Comparison of ENCODE assay signal across 8 cellular contexts in the genomic region with DNA sequence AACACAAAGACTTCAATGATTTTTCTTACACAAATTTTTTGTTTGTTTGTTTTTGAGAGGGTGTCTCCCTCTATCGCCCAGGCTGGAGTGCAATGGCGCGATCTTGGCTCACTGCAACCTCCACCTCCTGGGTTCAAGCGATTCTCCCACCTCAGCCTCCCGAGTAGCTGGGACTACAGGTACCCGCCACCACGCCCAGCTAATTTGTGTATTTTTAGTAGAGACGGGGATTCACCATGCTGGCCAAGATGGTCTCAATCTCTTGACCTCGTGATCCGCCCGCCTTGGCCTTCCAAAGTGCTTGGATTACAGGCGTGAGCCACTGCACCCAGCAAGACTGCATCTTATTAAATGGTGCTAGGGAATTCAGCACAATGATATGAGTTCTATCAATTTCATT. TPM values are rescaled to one million over a fixed set of nuclear protein-coding genes. Genes with fewer than 3 reads are reported as not detected.
DNase-seq lines count a peak whose midpoint lies in the region; ATAC-seq, FAIRE-seq and TF ChIP-seq lines count a peak whose summit lies in the region.
"Not testable (repeated sequence)": the region's sequence is repeated elsewhere in the genome, so short reads cannot be mapped to it uniquely, and the experiment has no call there.

No MANE protein-coding gene starts in this region.

- H2AFZ ChIP-seq in MM.1S (ENCODE audit: low read length); K562 (ENCODE audit: low read depth, low read length); hepatocyte; neural cell (ENCODE audit: low read depth, low read length): not testable (repeated sequence)

- not testable (repeated sequence) for H3K9me3 ChIP-seq in CD8-positive, alpha-beta memory T cell (ENCODE audit: low read length); MM.1S (replicated peaks; ENCODE audit: insufficient read depth, low read length); T-helper 17 cell (ENCODE audit: control insufficient read depth, low read length, poor library complexity, severe bottlenecking); K562 (replicated peaks; ENCODE audit: control insufficient read depth, insufficient read depth, low read depth, low read length); hepatocyte (ENCODE audit: low read depth); neural cell (ENCODE audit: low read length); thyroid gland

- BruUV-seq in K562 (replicated peaks; lab: Mats Ljungman, UMichigan): not testable (repeated sequence)

- not testable (repeated sequence) for TF ChIP-seq CTCF in MM.1S (IDR thresholded peaks at IDR 0.05; ENCODE audit: low read length); K562 (IDR thresholded peaks at IDR 0.05 in 2 of 3, conservative IDR thresholded peaks at IDR 0.05 in 1 of 3; ENCODE audit: insufficient read depth in 2 of 3, low read depth in 1 of 3, low read length in 3 of 3); hepatocyte (IDR thresholded peaks at IDR 0.05; ENCODE audit: poor library complexity); neural cell (IDR thresholded peaks at IDR 0.05; ENCODE audit: poor library complexity, severe bottlenecking); thyroid gland (IDR thresholded peaks at IDR 0.05)

- H3K4me1 ChIP-seq in CD8-positive, alpha-beta memory T cell (ENCODE audit: insufficient read depth, low read length): peaks cover 42% of the 10 kb centered on the region
- H3K4me1 ChIP-seq in MM.1S (ENCODE audit: low read length): peaks cover 28% of the 10 kb centered on the region
- H3K4me1 ChIP-seq in K562 (replicated peaks in 1 of 2; ENCODE audit: control insufficient read depth in 2 of 2, insufficient read depth in 2 of 2, low read length in 2 of 2): peaks cover 3 to 23% of the 10 kb centered on the region in 2 experiments; a peak in 3 of 5 replicates
- not testable (repeated sequence) for H3K4me1 ChIP-seq in hepatocyte (ENCODE audit: insufficient read depth)
- H3K4me1 ChIP-seq in thyroid gland: peaks cover 26 to 32% of the 10 kb centered on the region in 2 donors

- TF ChIP-seq POLR2A in K562 (conservative IDR thresholded peaks at IDR 0.05); thyroid gland (IDR thresholded peaks at IDR 0.05): not testable (repeated sequence)

- not testable (repeated sequence) for DNase-seq in CD8-positive, alpha-beta memory T cell; MM.1S; T-helper 17 cell; activated T-cell treated with anti-CD3 and anti-CD28 coated beads, Interleukin-2, amount 50 U/mL, for 4 hours; K562 (ENCODE audit: extremely low read depth in 1 of 4, low spot score in 3 of 4); hepatocyte (ENCODE audit: low spot score); thyroid gland

- in situ Hi-C loops in K562 (cut with MboI): loop anchor here (10.0 kb wide), 1 partner anchor 138 kb away; no protein-coding TSS in a partner anchor

- not testable (repeated sequence) for H3K9me3 Mint-ChIP-seq in CD8-positive, alpha-beta memory T cell; activated T-cell treated with anti-CD3 and anti-CD28 coated beads, Interleukin-2, amount 50 U/mL, for 4 hours

- TF ChIP-seq RAD21 in K562 (CRISPR knock-in tag; conservative IDR thresholded peaks at IDR 0.05 in 1 of 2, IDR thresholded peaks at IDR 0.05 in 1 of 2); neural cell (conservative IDR thresholded peaks at IDR 0.05): not testable (repeated sequence)

- H3K4me3 ChIP-seq in CD8-positive, alpha-beta memory T cell (ENCODE audit: low read length); MM.1S (ENCODE audit: low read length); K562; hepatocyte; thyroid gland (replicated peaks in 1 of 3): not testable (repeated sequence)
- H3K4me3 ChIP-seq in neural cell (ENCODE audit: low read length): peak overlapping the region; percentile 80

- peak overlapping the region; percentile 71; the same call in 1 of the 2 replicates for H3K4me2 ChIP-seq in MM.1S (ENCODE audit: low read depth, low read length)
- peak overlapping the region; percentile 94 for H3K4me2 ChIP-seq in K562 (ENCODE audit: insufficient read depth, low read length)
- peak overlapping the region; percentile 79 for H3K4me2 ChIP-seq in hepatocyte
- H3K4me2 ChIP-seq in neural cell (ENCODE audit: low read length): not testable (repeated sequence)

- H3K79me2 ChIP-seq in MM.1S (ENCODE audit: low read length) (peaks cover 85% of the 10 kb centered on the region), K562 (ENCODE audit: control insufficient read depth, insufficient read depth, low read length) (peaks cover 88% of the 10 kb centered on the region), hepatocyte (peaks cover 86% of the 10 kb centered on the region), neural cell (replicated peaks; ENCODE audit: insufficient read depth, low read length) (peaks cover 66% of the 10 kb centered on the region)

- H3K27me3 Mint-ChIP-seq in CD8-positive, alpha-beta memory T cell; T-helper 17 cell; activated T-cell treated with anti-CD3 and anti-CD28 coated beads, Interleukin-2, amount 50 U/mL, for 4 hours (ENCODE audit: low read depth): not testable (repeated sequence)

- not testable (repeated sequence) for ATAC-seq in T-helper 17 cell; activated T-cell treated with anti-CD3 and anti-CD28 coated beads, Interleukin-2, amount 50 U/mL, for 4 hours; K562

- not testable (repeated sequence) for H3K36me3 ChIP-seq in CD8-positive, alpha-beta memory T cell (ENCODE audit: insufficient read depth, low read length); hepatocyte (replicated peaks; ENCODE audit: insufficient read depth, low read depth); neural cell (ENCODE audit: insufficient read depth, low read length); thyroid gland
- H3K36me3 ChIP-seq in MM.1S (replicated peaks; ENCODE audit: insufficient read depth, low read length) (peaks cover 10% of the 10 kb centered on the region; the same call in 1 of the 2 replicates), K562 (ENCODE audit: control insufficient read depth, insufficient read depth, low read length) (peaks cover 20% of the 10 kb centered on the region)

- FAIRE-seq in K562 (lab: Jason Lieb, UNC): not testable (repeated sequence)

- H3K27ac Mint-ChIP-seq in CD8-positive, alpha-beta memory T cell: peak overlapping the region in 5 of 8 donors; percentile 37 to 99 (median 52)
- peak overlapping the region; percentile 95 for H3K27ac Mint-ChIP-seq in T-helper 17 cell

- not testable (repeated sequence) for H3K9me1 ChIP-seq in K562 (ENCODE audit: control insufficient read depth, insufficient read depth, low read length)

- peak overlapping the region in 6 of 7 donors; percentile 92 to 99 (median 98) for H3K4me3 Mint-ChIP-seq in CD8-positive, alpha-beta memory T cell
- peak overlapping the region; percentile 98 for H3K4me3 Mint-ChIP-seq in T-helper 17 cell
- H3K4me3 Mint-ChIP-seq in activated T-cell treated with anti-CD3 and anti-CD28 coated beads, Interleukin-2, amount 50 U/mL, for 4 hours: peak overlapping the region; percentile 90

- H3K9me2 ChIP-seq in MM.1S (replicated peaks; ENCODE audit: insufficient read depth, low read length); hepatocyte (replicated peaks; ENCODE audit: insufficient read depth); neural cell (ENCODE audit: insufficient read depth, low read length): not testable (repeated sequence)

- H3K4me1 Mint-ChIP-seq in CD8-positive, alpha-beta memory T cell: peaks cover 54 to 72% (median 69%) of the 10 kb centered on the region in 3 donors
- H3K4me1 Mint-ChIP-seq in T-helper 17 cell: peaks cover 40% of the 10 kb centered on the region
- H3K4me1 Mint-ChIP-seq in activated T-cell treated with anti-CD3 and anti-CD28 coated beads, Interleukin-2, amount 50 U/mL, for 4 hours (ENCODE audit: low read depth): peaks cover 51% of the 10 kb centered on the region

- 91% methylated on average over 8 of the region's 12 CpGs for WGBS in K562 (ENCODE audit: insufficient coverage, low coverage, missing lambda C conversion rate)
- WGBS in hepatocyte (ENCODE audit: low lambda C conversion rate, missing lambda C conversion rate): 97% methylated on average over 12 of the region's 12 CpGs
- WGBS in thyroid gland, 2 donors: 94 to 98% methylated on average over 12 of the region's 12 CpGs

- H3K27me3 ChIP-seq in CD8-positive, alpha-beta memory T cell (ENCODE audit: insufficient read depth, low read length, poor library complexity, severe bottlenecking); MM.1S (replicated peaks; ENCODE audit: insufficient read depth, low read length); K562 (ENCODE audit: control insufficient read depth in 2 of 2, insufficient read depth in 2 of 2, low read length in 2 of 2); hepatocyte; neural cell (ENCODE audit: insufficient read depth, low read depth, low read length); thyroid gland: not testable (repeated sequence)

- H3K36me3 Mint-ChIP-seq in CD8-positive, alpha-beta memory T cell: peaks cover 0 to 21% (median 2%) of the 10 kb centered on the region in 3 donors
- not testable (repeated sequence) for H3K36me3 Mint-ChIP-seq in T-helper 17 cell (ENCODE audit: low read depth)
- H3K36me3 Mint-ChIP-seq in activated T-cell treated with anti-CD3 and anti-CD28 coated beads, Interleukin-2, amount 50 U/mL, for 4 hours (ENCODE audit: insufficient read depth): peaks cover 16% of the 10 kb centered on the region

- H3K9ac ChIP-seq in MM.1S (ENCODE audit: low read length); K562 (ENCODE audit: insufficient read depth in 1 of 2, low read depth in 2 of 2, low read length in 2 of 2); neural cell (ENCODE audit: low read length): not testable (repeated sequence)

- TF ChIP-seq EP300 in K562 (IDR thresholded peaks at IDR 0.05; ENCODE audit: low read length); neural cell (conservative IDR thresholded peaks at IDR 0.05; ENCODE audit: poor library complexity, severe bottlenecking): not testable (repeated sequence)

- CTCF ChIA-PET in CD8-positive, alpha-beta memory T cell (lab: Charles Lee): interaction anchor here (1.2 kb wide), 1 partner anchor 167 kb away, joined by 3 read pairs; no protein-coding TSS in a partner anchor
- CTCF ChIA-PET in K562 (lab: Yijun Ruan, JAX; ENCODE audit: low intra/inter-chr PET ratio): not testable (repeated sequence)

- H4K20me1 ChIP-seq in MM.1S (ENCODE audit: insufficient read depth, low read length) (peaks cover 39% of the 10 kb centered on the region), K562 (replicated peaks; ENCODE audit: control insufficient read depth, insufficient read depth, low read length) (peaks cover 26% of the 10 kb centered on the region), hepatocyte (ENCODE audit: insufficient read depth, poor library complexity, severe bottlenecking) (peaks cover 66% of the 10 kb centered on the region)
- not testable (repeated sequence) for H4K20me1 ChIP-seq in neural cell (ENCODE audit: insufficient read depth)

- intact Hi-C loops in K562 (cut with micrococcal nuclease): loop anchor here (5.0 to 10.0 kb wide), 2 partner anchors 126 to 282 kb away; no protein-coding TSS in a partner anchor
- intact Hi-C loops in thyroid gland (cut with DNase I): loop anchor here (10.0 kb wide), 1 partner anchor 138 kb away; no protein-coding TSS in a partner anchor

- H3F3A ChIP-seq in MM.1S (ENCODE audit: insufficient read depth, low read length): peaks cover 21% of the 10 kb centered on the region
- not testable (repeated sequence) for H3F3A ChIP-seq in neural cell (ENCODE audit: insufficient read depth, low read length, poor library complexity, severe bottlenecking)

- POLR2A ChIA-PET in CD8-positive, alpha-beta memory T cell (lab: Charles Lee): interaction anchor here (0.6 to 1.2 kb wide), 2 partner anchors 10 to 137 kb away, joined by 3 to 4 read pairs; no protein-coding TSS in a partner anchor
- POLR2A ChIA-PET in K562 (lab: Yijun Ruan, JAX): interaction anchor here (0.7 to 6.3 kb wide), 6 partner anchors 9 to 244 kb away, joined by 3 to 97 read pairs (median 6); no protein-coding TSS in a partner anchor

- not testable (repeated sequence) for H3K27ac ChIP-seq in CD8-positive, alpha-beta memory T cell (ENCODE audit: low read depth, low read length); MM.1S (ENCODE audit: low read length); K562 (ENCODE audit: extremely low read depth, low read depth, low read length); neural cell (ENCODE audit: low read length)
- H3K27ac ChIP-seq in hepatocyte: peak overlapping the region; percentile 100
- peak overlapping the region; percentile 33 to 99 (median 98) for H3K27ac ChIP-seq in thyroid gland

RNA-seq across cellular contexts. Expression of a gene that starts 4.0 kb away (rescaled TPM):
- 100 to 1,000 TPM; 173 to 193 TPM for total RNA-seq in CD8-positive, alpha-beta memory T cell
- 36.3 TPM for polyA plus RNA-seq in CD8-positive, alpha-beta memory T cell
- total RNA-seq in T-helper 17 cell (100 to 1,000 TPM; 115 to 136 TPM), K562 (2014; rRNA removed) (56.6 and 68.6 TPM in 2 replicates), K562 (2014; rRNA removed; fragmentation: Illumina TruSeq; extraction: Trizol) (110 and 132 TPM in 2 replicates), K562 (2015; rRNA removed; fragmentation: Illumina TruSeq; extraction: Trizol) (74.0 and 83.3 TPM in 2 replicates), K562 (2021) (125 and 150 TPM in 2 replicates), hepatocyte (122 and 165 TPM in 2 replicates), thyroid gland (100 to 1,000 TPM; 164 to 239 (median 195) TPM)
- total RNA-seq in activated T-cell treated with anti-CD3 and anti-CD28 coated beads, Interleukin-2, amount 50 U/mL, for 4 hours: 100 to 1,000 TPM; 141 to 161 (median 154) TPM
- total RNA-seq in K562 (2011; cell fraction: chromatin; rRNA removed; ENCODE audit: low replicate concordance): 113 and 226 TPM in 2 replicates
- 55.0 and 70.3 TPM in 2 replicates for total RNA-seq in K562 (2011; cell fraction: nucleolus; rRNA removed)
- total RNA-seq in K562 (2011; cell fraction: nucleoplasm; rRNA removed): 125 and 183 TPM in 2 replicates
- polyA plus RNA-seq in K562 (2011; rRNA removed) (129 and 171 TPM in 2 replicates), K562 (2014; fragmentation: Illumina TruSeq; extraction: Trizol) (36.6 and 37.2 TPM in 2 replicates), K562 (2014; fragmentation: Nextera tagmentation; extraction: Ambion mirVana) (10 to 100 TPM; 19.6 to 90.2 TPM), K562 (2014; rRNA removed) (36.7 and 39.9 TPM in 2 replicates), hepatocyte (30.2 and 30.4 TPM in 2 replicates), neural cell (81.5 and 96.3 TPM in 2 replicates)
- polyA plus RNA-seq in K562 (2011; cell fraction: cytosol; rRNA removed): 42.5 and 49.5 TPM in 2 replicates
- polyA plus RNA-seq in K562 (2011; cell fraction: nucleus; rRNA removed): 154 and 172 TPM in 2 replicates
- 19.3 and 54.6 TPM in 2 replicates for polyA plus RNA-seq in K562 (2012)
- 706 and 847 TPM in 2 replicates for polyA minus RNA-seq in K562 (2011; rRNA and poly(A)+ RNA removed)
- polyA minus RNA-seq in K562 (2011; cell fraction: cytosol; rRNA and poly(A)+ RNA removed): 193 and 353 TPM in 2 replicates
- 137 and 171 TPM in 2 replicates for polyA minus RNA-seq in K562 (2011; cell fraction: nucleus; rRNA and poly(A)+ RNA removed)
- polyA minus RNA-seq in neural cell: 215 and 238 TPM in 2 replicates
